Comparison of ENCODE assay signal across 2 cellular contexts in genomic region chr5:143542798-143543144, GRCh38.
TF ChIP-seq lines count a peak whose summit lies in the region.

No MANE protein-coding gene starts in this region.

TF ChIP-seq in A549, 52 proteins besides CTCF, POLR2A, EP300 and RAD21 (continued from another document):
- no peak for TF ChIP-seq CEBPB (IDR thresholded peaks at IDR 0.05)
- TF ChIP-seq ESRRA (IDR thresholded peaks at IDR 0.05; ENCODE audit: borderline replicate concordance, low read length), result no peak
- TF ChIP-seq CBX2 (IDR thresholded peaks at IDR 0.05; ENCODE audit: borderline replicate concordance, low read depth), result no peak
- no peak for TF ChIP-seq EHF (CRISPR knock-in tag; IDR thresholded peaks at IDR 0.05)
- TF ChIP-seq HES2 (IDR thresholded peaks at IDR 0.05), result no peak
- TF ChIP-seq ZFP36 (IDR thresholded peaks at IDR 0.05; ENCODE audit: borderline replicate concordance, partially characterized antibody), result no peak
- TF ChIP-seq FOSB (CRISPR knock-in tag; IDR thresholded peaks at IDR 0.05), result no peak
- TF ChIP-seq HOXB5 (CRISPR knock-in tag; IDR thresholded peaks at IDR 0.05), result no peak
TF ChIP-seq in A549: peak in this region for 0.

TF ChIP-seq in IMR-90, 13 proteins besides CTCF, POLR2A, EP300 and RAD21 (continued from another document):
- TF ChIP-seq ELK1 (IDR thresholded peaks at IDR 0.05; ENCODE audit: borderline replicate concordance, low read depth, low read length) (no peak), BHLHE40 (IDR thresholded peaks at IDR 0.05; ENCODE audit: low read depth, low read length) (no peak)
- TF ChIP-seq, protein P1, sequence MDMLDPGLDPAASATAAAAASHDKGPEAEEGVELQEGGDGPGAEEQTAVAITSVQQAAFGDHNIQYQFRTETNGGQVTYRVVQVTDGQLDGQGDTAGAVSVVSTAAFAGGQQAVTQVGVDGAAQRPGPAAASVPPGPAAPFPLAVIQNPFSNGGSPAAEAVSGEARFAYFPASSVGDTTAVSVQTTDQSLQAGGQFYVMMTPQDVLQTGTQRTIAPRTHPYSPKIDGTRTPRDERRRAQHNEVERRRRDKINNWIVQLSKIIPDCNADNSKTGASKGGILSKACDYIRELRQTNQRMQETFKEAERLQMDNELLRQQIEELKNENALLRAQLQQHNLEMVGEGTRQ (IDR thresholded peaks at IDR 0.05; ENCODE audit: low read depth, low read length), result no peak
